ENCODE assay signal across 20 cellular contexts in the genomic region with DNA sequence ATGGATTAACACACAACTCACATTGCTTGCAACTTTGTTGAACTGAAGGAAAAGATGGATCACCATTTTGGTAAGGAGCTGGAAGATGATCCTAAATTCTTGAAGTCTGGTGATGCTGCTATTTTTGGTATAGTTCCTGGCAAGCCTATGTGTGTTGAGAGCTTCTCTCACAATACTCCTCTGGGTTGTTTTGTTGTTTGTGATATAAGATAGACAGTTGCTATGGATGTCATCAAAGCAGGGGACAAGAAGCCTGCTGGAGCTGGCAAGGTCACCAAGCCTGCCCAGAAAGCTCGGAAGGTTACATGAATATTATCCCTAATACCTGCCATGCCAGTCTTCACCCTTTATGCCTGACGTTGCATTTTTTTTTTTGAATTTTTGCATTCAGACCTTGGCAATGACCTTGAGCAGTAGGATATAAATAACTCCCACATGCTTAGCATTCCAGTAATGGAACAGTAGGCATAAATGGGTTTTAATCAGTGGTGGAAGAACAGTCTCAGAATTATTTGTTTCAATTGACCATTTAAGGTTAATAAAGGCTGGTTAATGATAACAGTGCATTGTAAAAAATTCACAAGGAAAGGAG.
DNase-seq lines count a peak whose midpoint lies in the region; ATAC-seq, FAIRE-seq and TF ChIP-seq lines count a peak whose summit lies in the region.
"Had no signal": no experiment of that assay in that cellular context is flagged by ENCODE, and none has a peak within 500 bp of the region (broad histone marks: within the 10 kb centered on the region; RNA-seq: fewer than 3 reads in every experiment).

No MANE protein-coding gene starts in this region.

- H3K9ac ChIP-seq in kidney (ENCODE audit: low read length in 2 of 2) = no peak overlapping the region
- H3K9ac ChIP-seq: BLaER1 treated with 17β-estradiol and CSF1 and Interleukin-3, amounts not matched to agents 10 nM and 100 nM; GM23248 had no signal

- TF ChIP-seq CTCF in kidney (IDR thresholded peaks at IDR 0.05; ENCODE audit: borderline replicate concordance, extremely low read depth, insufficient read depth) = no peak
- no peak for TF ChIP-seq CTCF in progenitor cell of endocrine pancreas (IDR thresholded peaks at IDR 0.05; ENCODE audit: unreplicated experiment)
- TF ChIP-seq CTCF in testis (IDR thresholded peaks at IDR 0.05) = no peak

- H3K4me1 ChIP-seq in right cardiac atrium (ENCODE audit: control insufficient read depth, insufficient read depth, low read length) (no peaks in the 10 kb centered on the region), kidney (ENCODE audit: control insufficient read depth in 1 of 2, insufficient read depth in 1 of 2, low read depth in 1 of 2, low read length in 2 of 2) (peaks cover 0 to 4% of the 10 kb centered on the region in 2 donors), testis (no peaks in the 10 kb centered on the region)
- H3K4me1 ChIP-seq: BLaER1 treated with 17β-estradiol and CSF1 and Interleukin-3, amounts not matched to agents 10 nM and 100 nM had no signal

- H3K4me3 ChIP-seq in right cardiac atrium (ENCODE audit: low read length) = no peak overlapping the region
- no peak overlapping the region for H3K4me3 ChIP-seq in kidney (ENCODE audit: low read length in 2 of 2)
- no peak overlapping the region for H3K4me3 ChIP-seq in testis
- H3K4me3 ChIP-seq: BLaER1 treated with 17β-estradiol and CSF1 and Interleukin-3, amounts not matched to agents 10 nM and 100 nM; GM12878; GM23248; HAP-1 had no signal

- H3K27me3 ChIP-seq in right cardiac atrium (ENCODE audit: control insufficient read depth, insufficient read depth) (no peaks in the 10 kb centered on the region), testis (no peaks in the 10 kb centered on the region)
- H3K27me3 ChIP-seq: BLaER1 treated with 17β-estradiol and CSF1 and Interleukin-3, amounts not matched to agents 10 nM and 100 nM had no signal

- peaks cover 5% of the 10 kb centered on the region for H3K4me1 Mint-ChIP-seq in progenitor cell of endocrine pancreas (ENCODE audit: low read depth)
- H3K4me1 Mint-ChIP-seq: B cell had no signal

- no peak overlapping the region for H3K4me3 Mint-ChIP-seq in progenitor cell of endocrine pancreas (ENCODE audit: low read depth)
- H3K4me3 Mint-ChIP-seq: B cell; CD8-positive, alpha-beta T cell had no signal

- H3K27ac Mint-ChIP-seq in progenitor cell of endocrine pancreas = peak overlapping the region; percentile 42
- H3K27ac Mint-ChIP-seq: B cell; CD8-positive, alpha-beta T cell had no signal

- no peaks in the 10 kb centered on the region for H3K27me3 Mint-ChIP-seq in progenitor cell of endocrine pancreas
- H3K27me3 Mint-ChIP-seq: B cell had no signal

- H3K27ac ChIP-seq in right cardiac atrium (ENCODE audit: low read length) = no peak overlapping the region
- H3K27ac ChIP-seq in kidney (ENCODE audit: low read depth in 2 of 2, low read length in 2 of 2) = peak overlapping the region; percentile 60 to 85
- no peak overlapping the region for H3K27ac ChIP-seq in testis
- H3K27ac ChIP-seq: 22Rv1; BLaER1 treated with 17β-estradiol and CSF1 and Interleukin-3, amounts not matched to agents 10 nM and 100 nM; GM23248 had no signal

- ATAC-seq in Right ventricle myocardium superior (ENCODE audit: poor library complexity) = peak; percentile 52
- ATAC-seq in Right ventricle myocardium inferior = no peak
- ATAC-seq in right cardiac atrium = peak; percentile 11 to 59
- ATAC-seq: CD8-positive, alpha-beta T cell; GM12878 had no signal

- H3K9me3 Mint-ChIP-seq in progenitor cell of endocrine pancreas (ENCODE audit: low read depth) = peaks cover 5% of the 10 kb centered on the region

- intact Hi-C loops in Right ventricle myocardium superior (cut with DNase I) = no loop called here
- intact Hi-C loops in Right ventricle myocardium inferior (cut with DNase I) = no loop called here
- intact Hi-C loops in right cardiac atrium (cut with DNase I) = no loop called here
- intact Hi-C loops in cardiac septum (cut with DNase I) = no loop called here
- intact Hi-C loops in kidney (cut with DNase I) = no loop called here
- intact Hi-C loops in testis (cut with DNase I; ENCODE audit: low total_unique reads) = no loop called here

- no peak for FAIRE-seq in kidney (lab: Jason Lieb, UNC)
- FAIRE-seq: GM12878, GM19239 had no signal

- no peaks in the 10 kb centered on the region for H3K9me3 ChIP-seq in right cardiac atrium (ENCODE audit: control insufficient read depth, low read length)
- H3K9me3 ChIP-seq in kidney (ENCODE audit: control insufficient read depth in 1 of 2, low read length in 2 of 2) = no peaks in the 10 kb centered on the region
- no peaks in the 10 kb centered on the region for H3K9me3 ChIP-seq in testis
- H3K9me3 ChIP-seq: HAP-1 had no signal

- TF ChIP-seq POLR2A in testis (IDR thresholded peaks at IDR 0.05) = no peak

- H3K36me3 Mint-ChIP-seq in progenitor cell of endocrine pancreas (ENCODE audit: insufficient read depth) = peaks cover 1% of the 10 kb centered on the region
- H3K36me3 Mint-ChIP-seq: CD8-positive, alpha-beta T cell had no signal

- DNase-seq in Right ventricle myocardium superior = no peak
- no peak for DNase-seq in Right ventricle myocardium inferior (ENCODE audit: missing footprints)
- DNase-seq in right cardiac atrium = no peak
- DNase-seq in cardiac septum (ENCODE audit: low spot score) = no peak
- no peak for DNase-seq in kidney
- DNase-seq in progenitor cell of endocrine pancreas (ENCODE audit: low spot score, unreplicated experiment) = no peak
- DNase-seq in testis = no peak
- no peak for DNase-seq in T-helper 9 cell
- DNase-seq: Calu3; CD8-positive, alpha-beta T cell; DMS53; DND-41; EL; GM23248 had no signal

- 68% methylated on average over 2 of the region's 2 CpGs for WGBS in right cardiac atrium
- 37 to 63% methylated on average over 2 of the region's 2 CpGs for WGBS in testis, 2 donors

- H3K36me3 ChIP-seq in kidney (ENCODE audit: control insufficient read depth in 1 of 2, insufficient read depth in 2 of 2, low read length in 2 of 2) = no peaks in the 10 kb centered on the region
- H3K36me3 ChIP-seq in testis (ENCODE audit: low read depth, missing control alignments) = no peaks in the 10 kb centered on the region
- H3K36me3 ChIP-seq: BLaER1 treated with 17β-estradiol and CSF1 and Interleukin-3, amounts not matched to agents 10 nM and 100 nM; HAP-1 had no signal

Comparison
In these comparisons a context has a peak if more than half of its experiments do, and no peak if none do; other contexts are left out.
1. H3K27ac ChIP-seq: peak in kidney (2 of 2); none in right cardiac atrium (single experiment) and testis (0 of 2).